Comparison of ENCODE assay signal across 8 cellular contexts in the genomic region with DNA sequence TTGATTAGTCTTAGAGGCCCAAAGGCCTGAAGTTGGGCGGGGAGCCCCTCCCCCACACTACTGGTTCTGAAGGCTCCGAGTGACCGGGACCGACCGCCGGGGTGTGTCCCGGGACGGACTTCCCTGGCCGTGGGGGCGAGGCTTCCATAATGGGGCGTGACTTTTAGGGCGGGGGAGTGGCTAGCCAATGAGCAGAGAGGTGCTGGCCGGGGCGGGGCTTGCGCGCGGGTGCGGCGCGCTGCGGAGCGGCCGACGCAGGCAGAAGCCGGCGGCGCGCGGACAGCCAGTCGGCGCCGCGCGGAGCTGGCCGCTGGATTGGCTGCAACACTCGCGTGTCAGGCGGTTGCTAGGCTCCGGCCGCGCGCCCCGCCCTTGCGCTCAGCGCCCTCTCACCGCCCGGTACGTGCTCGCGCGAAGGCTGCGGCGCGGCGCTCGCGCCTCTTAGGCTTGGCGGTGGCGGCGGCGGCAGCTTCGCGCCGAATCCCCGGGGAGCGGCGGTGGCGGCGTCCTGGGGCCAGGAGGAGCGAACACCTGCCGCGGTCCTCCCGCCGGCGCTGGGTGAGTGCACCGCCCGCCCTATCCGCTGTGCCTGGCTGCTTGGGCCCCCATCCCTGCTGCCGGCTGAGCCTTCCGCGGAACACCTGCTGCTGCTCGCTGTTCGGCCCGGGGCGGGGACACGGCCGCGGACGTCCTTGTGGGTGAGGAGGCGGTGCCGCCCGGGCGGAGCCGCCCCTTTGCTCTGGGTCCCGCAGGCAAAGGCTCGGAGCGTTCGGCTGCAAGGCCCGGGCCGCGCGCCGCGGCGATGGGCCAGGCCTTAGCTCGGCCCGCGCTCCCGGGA. TPM values are rescaled to one million over a fixed set of nuclear protein-coding genes. Genes with fewer than 3 reads are reported as not detected.
DNase-seq lines count a peak whose midpoint lies in the region; ATAC-seq, FAIRE-seq and TF ChIP-seq lines count a peak whose summit lies in the region.

A gene (plus strand): TSS at position 392 of the 838 bp plus-strand sequence. CDS start 40,268 bp downstream, outside the sequence.

- H3K4me3 ChIP-seq in adipocyte (ENCODE audit: low read length) = peak within 1 kb of the TSS; percentile 88
- peak within 1 kb of the TSS; percentile 77 for H3K4me3 ChIP-seq in cardiac muscle cell
- H3K4me3 ChIP-seq in trophoblast cell (ENCODE audit: low read depth, low read length) = peak within 1 kb of the TSS; percentile 89
- peak within 1 kb of the TSS; percentile 73 to 97 (median 81) for H3K4me3 ChIP-seq in tibial nerve

- peak within 1 kb of the TSS; percentile 55 for H2BK12ac ChIP-seq in trophoblast cell (ENCODE audit: low read length)

- peak within 1 kb of the TSS; percentile 87 for H4K12ac ChIP-seq in trophoblast cell (ENCODE audit: low read depth, low read length)

- peak within 1 kb of the TSS; percentile 76 for H2AK5ac ChIP-seq in trophoblast cell (ENCODE audit: low read length)

- no peaks in the 10 kb centered on the region for H3K36me3 ChIP-seq in adipocyte (ENCODE audit: control insufficient read depth, insufficient read depth, low read length, severe bottlenecking)
- H3K36me3 ChIP-seq in cardiac muscle cell = no peaks in the 10 kb centered on the region
- H3K36me3 ChIP-seq in trophoblast cell (ENCODE audit: control insufficient read depth in 1 of 2, insufficient read depth in 2 of 2, low read length in 2 of 2) = no peaks in the 10 kb centered on the region
- H3K36me3 ChIP-seq in tibial nerve = peaks cover 0 to 10% (median 0%) of the 10 kb centered on the region in 3 donors

- TF ChIP-seq CTCF in cardiac muscle cell (IDR thresholded peaks at IDR 0.05; ENCODE audit: low read depth, low read length) (no peak), tibial nerve (IDR thresholded peaks at IDR 0.05) (peak in 2 of 5 experiments; percentile 32 to 46)

- H3K79me2 ChIP-seq in trophoblast cell (ENCODE audit: control insufficient read depth, insufficient read depth, low read length, poor library complexity) = peaks cover 37% of the 10 kb centered on the region

- FAIRE-seq in GM12892 (lab: Jason Lieb, UNC) = peak; percentile 99

- H3K9ac ChIP-seq in adipocyte (ENCODE audit: low read length) (peak within 1 kb of the TSS; percentile 93), trophoblast cell (ENCODE audit: low read length) (peak within 1 kb of the TSS; percentile 95)

- DNase-seq in GM12892 (ENCODE audit: insufficient read length) = peak; percentile 96
- DNase-seq in NCI-H1436 treated with DMSO at 0.1 percent for 48 hours (lab: John Stamatoyannopoulos, UW) = peak; percentile 28
- DNase-seq in T follicular helper cell (ENCODE audit: low read depth) = peak; percentile 91
- DNase-seq in adipocyte (ENCODE audit: low read depth) = peak; percentile 98
- peak; percentile 98 for DNase-seq in cardiac muscle cell (ENCODE audit: low read depth in 1 of 2, low spot score in 1 of 2)
- peak; percentile 96 to 98 for DNase-seq in trophoblast cell
- peak; percentile 99 for DNase-seq in tibial nerve (ENCODE audit: low spot score in 2 of 2)

- H3K4me2 ChIP-seq in trophoblast cell (ENCODE audit: low read length) = peak within 1 kb of the TSS; percentile 86

- H3K4ac ChIP-seq in trophoblast cell (ENCODE audit: low read depth, low read length) = peak within 1 kb of the TSS; percentile 68

- peak within 1 kb of the TSS; percentile 86 for H3K14ac ChIP-seq in trophoblast cell (ENCODE audit: low read length)

- H2AFZ ChIP-seq in trophoblast cell (ENCODE audit: insufficient read depth, low read length, poor library complexity) = peak within 1 kb of the TSS; percentile 65

- H3K27me3 ChIP-seq in adipocyte (replicated peaks; ENCODE audit: control insufficient read depth, insufficient read depth, low read length) = no peaks in the 10 kb centered on the region
- H3K27me3 ChIP-seq in cardiac muscle cell = no peaks in the 10 kb centered on the region
- H3K27me3 ChIP-seq in trophoblast cell (ENCODE audit: insufficient read depth, low read length) = no peaks in the 10 kb centered on the region
- H3K27me3 ChIP-seq in tibial nerve = no peaks in the 10 kb centered on the region

- peak; percentile 35 to 88 for TF ChIP-seq EP300 in tibial nerve (IDR thresholded peaks at IDR 0.05)

- H4K8ac ChIP-seq in trophoblast cell (ENCODE audit: low read depth, low read length) = peak within 1 kb of the TSS; percentile 78

- H3K9me3 ChIP-seq in adipocyte (ENCODE audit: control insufficient read depth, low read length) (no peaks in the 10 kb centered on the region), cardiac muscle cell (ENCODE audit: low read depth) (no peaks in the 10 kb centered on the region), trophoblast cell (ENCODE audit: insufficient read depth, low read depth, low read length) (no peaks in the 10 kb centered on the region), tibial nerve (no peaks in the 10 kb centered on the region)

- peak within 1 kb of the TSS; percentile 95 for H2BK120ac ChIP-seq in trophoblast cell (ENCODE audit: insufficient read depth, low read length, poor library complexity)

- peak within 1 kb of the TSS; percentile 95 for H4K91ac ChIP-seq in trophoblast cell (ENCODE audit: low read depth, low read length)

- H3K79me1 ChIP-seq in trophoblast cell (ENCODE audit: low read length) = peaks cover 48% of the 10 kb centered on the region

- WGBS in trophoblast cell (ENCODE audit: extremely low coverage, insufficient coverage, insufficient read length) = no CpG with 5 or more reads among the region's 109 CpGs
- WGBS in tibial nerve, 2 donors = 0 to 1% methylated on average over 30 to 39 of the region's 109 CpGs

- H3K23ac ChIP-seq in trophoblast cell (ENCODE audit: low read length) = no peak within 1 kb of the TSS

- H3K4me1 ChIP-seq in adipocyte (ENCODE audit: control insufficient read depth, insufficient read depth, low read length) (peaks cover 34% of the 10 kb centered on the region), cardiac muscle cell (ENCODE audit: low read depth) (peaks cover 28% of the 10 kb centered on the region), trophoblast cell (ENCODE audit: control insufficient read depth in 1 of 2, insufficient read depth in 2 of 2, low read length in 2 of 2) (peaks cover 26 to 35% of the 10 kb centered on the region in 2 experiments), tibial nerve (peaks cover 0 to 70% (median 41%) of the 10 kb centered on the region in 4 donors)

- ATAC-seq in HG02840 (IDR thresholded peaks at IDR 0.05; ENCODE audit: low FRiP score, unreplicated experiment) = peak; percentile 74

- peak within 1 kb of the TSS; percentile 81 for H3K18ac ChIP-seq in trophoblast cell (ENCODE audit: low read length)

- H2BK5ac ChIP-seq in trophoblast cell (ENCODE audit: low read depth, low read length, poor library complexity) = peak within 1 kb of the TSS; percentile 93

- peak within 1 kb of the TSS; percentile 100 for H3K27ac ChIP-seq in cardiac muscle cell
- H3K27ac ChIP-seq in trophoblast cell (ENCODE audit: low read depth, low read length) = peak within 1 kb of the TSS; percentile 97
- H3K27ac ChIP-seq in tibial nerve = peak within 1 kb of the TSS; percentile 95 to 99 (median 96)

- TF ChIP-seq POLR2A in GM12892 (IDR thresholded peaks at IDR 0.05; ENCODE audit: low read depth, low read length) (peak; percentile 80; the same call in 1 of the 2 replicates), tibial nerve (IDR thresholded peaks at IDR 0.05) (peak; percentile 71 to 78)

RNA-seq across cellular contexts. Expression of the gene that starts here (rescaled TPM):
- 5.8 TPM for polyA plus RNA-seq in GM12892 (2012; ENCODE audit: missing spikeins)
- total RNA-seq in cardiac muscle cell = 185 and 194 TPM in 2 replicates
- 104 and 107 TPM in 2 replicates for polyA plus RNA-seq in cardiac muscle cell
- polyA plus RNA-seq in trophoblast cell (2013) = 255 and 272 TPM in 2 replicates
- 100 to 1,000 TPM; 113 to 142 (median 126) TPM for total RNA-seq in tibial nerve

Comparison
In these comparisons a context has a peak if more than half of its experiments do, and no peak if none do; other contexts are left out.
1. Peak in every context shown above with its lines: DNase-seq, ATAC-seq, H3K4me3 ChIP-seq and H3K27ac ChIP-seq.
2. DNase-seq: peak in every context shown above with its lines; median percentile 99 in tibial nerve; 98 in adipocyte; 98 in cardiac muscle cell; 97 in trophoblast cell; 96 in GM12892; 91 in T follicular helper cell; 28 in NCI-H1436 treated with DMSO at 0.1 percent for 48 hours.